25 cellular contexts compared by ENCODE assay signal in the genomic region with DNA sequence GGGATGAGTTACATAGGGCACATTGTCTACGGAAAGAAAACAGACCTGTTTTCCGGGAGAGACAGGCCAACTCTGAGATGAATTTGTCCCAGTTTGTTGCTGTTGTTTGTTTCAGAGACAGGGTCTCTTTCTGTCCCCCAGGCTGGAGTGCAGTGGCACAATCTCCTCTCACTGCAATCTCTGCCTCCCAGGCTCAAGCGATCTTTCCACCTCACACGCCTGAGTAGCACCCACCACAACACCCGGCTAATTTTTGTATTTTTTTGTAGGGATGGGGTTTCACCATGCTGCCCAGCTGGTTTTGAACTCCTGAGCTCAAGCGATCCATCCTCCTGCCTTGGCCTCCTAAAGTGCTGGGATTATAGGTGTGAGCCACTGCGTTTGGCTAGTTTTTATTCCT.
DNase-seq lines count a peak whose midpoint lies in the region; ATAC-seq and TF ChIP-seq lines count a peak whose summit lies in the region.
"Had no signal": no experiment of that assay in that cellular context is flagged by ENCODE, and none has a peak within 500 bp of the region (broad histone marks: within the 10 kb centered on the region; RNA-seq: fewer than 3 reads in every experiment).

No MANE protein-coding gene starts in this region.

- peaks cover 7% of the 10 kb centered on the region for H3K4me1 ChIP-seq in GM23338 (ENCODE audit: insufficient read depth)
- H3K4me1 ChIP-seq: pancreas, vagina had no signal

- peaks cover 65% of the 10 kb centered on the region for H3K4me1 Mint-ChIP-seq in activated naive CD8-positive, alpha-beta T cell (ENCODE audit: low read depth)
- peaks cover 49% of the 10 kb centered on the region for H3K4me1 Mint-ChIP-seq in activated naive CD8-positive, alpha-beta T cell treated with anti-CD3 and anti-CD28 coated beads, Interleukin-2, amount 50 U/mL, for 24 hours
- H3K4me1 Mint-ChIP-seq in GM23338 (peaks cover 6% of the 10 kb centered on the region), immature natural killer cell (peaks cover 39 to 46% of the 10 kb centered on the region in 2 donors), progenitor cell of endocrine pancreas (ENCODE audit: low read depth) (peaks cover 22% of the 10 kb centered on the region)
- H3K4me1 Mint-ChIP-seq: B cell had no signal

- peak overlapping the region; percentile 5 for H3K4me3 Mint-ChIP-seq in activated naive CD8-positive, alpha-beta T cell
- H3K4me3 Mint-ChIP-seq in activated naive CD8-positive, alpha-beta T cell treated with anti-CD3 and anti-CD28 coated beads, Interleukin-2, amount 50 U/mL, for 24 hours: no peak overlapping the region
- H3K4me3 Mint-ChIP-seq in GM23338: no peak overlapping the region
- H3K4me3 Mint-ChIP-seq in immature natural killer cell: peak overlapping the region in 4 of 5 donors; percentile 29 to 83 (median 74)
- no peak overlapping the region for H3K4me3 Mint-ChIP-seq in progenitor cell of endocrine pancreas (ENCODE audit: low read depth)
- H3K4me3 Mint-ChIP-seq: B cell had no signal

- WGBS in lower leg skin, 2 donors: 76 to 82% methylated on average over 7 of the region's 7 CpGs

- no peaks in the 10 kb centered on the region for H3K36me3 ChIP-seq in GM23338 (ENCODE audit: insufficient read depth)
- H3K36me3 ChIP-seq: gastroesophageal sphincter, pancreas, vagina had no signal

- DNase-seq in activated naive CD8-positive, alpha-beta T cell treated with anti-CD3 and anti-CD28 coated beads, Interleukin-2, amount 50 U/mL, for 24 hours: no peak
- DNase-seq in GM23338 (ENCODE audit: low spot score): no peak
- DNase-seq in immature natural killer cell: no peak
- no peak for DNase-seq in progenitor cell of endocrine pancreas (ENCODE audit: low spot score, unreplicated experiment)
- DNase-seq in lower leg skin (ENCODE audit: low spot score in 2 of 2): no peak
- DNase-seq in effector CD8-positive, alpha-beta T cell (lab: John Stamatoyannopoulos, UW): no peak
- DNase-seq: ACHN; activated CD4-positive, alpha-beta T cell treated with anti-CD3 and anti-CD28 coated beads for 1 hour; activated CD8-positive, alpha-beta memory T cell treated with anti-CD3 and anti-CD28 coated beads for 24 hours; DMS153; HCEC 1CT; NCI-H1417; NCI-H2029 treated with DMSO at 0.1 percent for 48 hours; NCI-H2227 treated with DMSO at 0.1 percent for 48 hours; NCI-H69; pancreas; SHP77; small intestine had no signal

- no peaks in the 10 kb centered on the region for H3K27me3 ChIP-seq in GM23338 (ENCODE audit: insufficient read depth)
- H3K27me3 ChIP-seq: gastroesophageal sphincter, pancreas, vagina had no signal

- H3K4me2 ChIP-seq in GM23338: no peak overlapping the region
- H3K4me2 ChIP-seq: KMS-11 had no signal

- H3K4me3 ChIP-seq in GM23338 (no peak overlapping the region), lower leg skin (ENCODE audit: low read depth, poor library complexity, severe bottlenecking) (no peak overlapping the region)
- H3K4me3 ChIP-seq: gastroesophageal sphincter, lung, pancreas, vagina had no signal

- H3K36me3 Mint-ChIP-seq in activated naive CD8-positive, alpha-beta T cell: no peaks in the 10 kb centered on the region
- H3K36me3 Mint-ChIP-seq in activated naive CD8-positive, alpha-beta T cell treated with anti-CD3 and anti-CD28 coated beads, Interleukin-2, amount 50 U/mL, for 24 hours (ENCODE audit: low read depth): no peaks in the 10 kb centered on the region
- H3K36me3 Mint-ChIP-seq in GM23338 (ENCODE audit: low read depth) (peaks cover 9% of the 10 kb centered on the region; the same call in 2 of the 3 replicates), immature natural killer cell (peaks cover 0 to 5% (median 0%) of the 10 kb centered on the region in 3 donors), progenitor cell of endocrine pancreas (ENCODE audit: insufficient read depth) (peaks cover 2% of the 10 kb centered on the region)

- H3K9me3 Mint-ChIP-seq in activated naive CD8-positive, alpha-beta T cell (ENCODE audit: low read depth): no peaks in the 10 kb centered on the region
- H3K9me3 Mint-ChIP-seq in activated naive CD8-positive, alpha-beta T cell treated with anti-CD3 and anti-CD28 coated beads, Interleukin-2, amount 50 U/mL, for 24 hours: no peaks in the 10 kb centered on the region
- H3K9me3 Mint-ChIP-seq in GM23338 (peaks cover 4% of the 10 kb centered on the region), immature natural killer cell (peaks cover 0 to 9% (median 6%) of the 10 kb centered on the region in 6 donors), progenitor cell of endocrine pancreas (ENCODE audit: low read depth) (peaks cover 5% of the 10 kb centered on the region)

- ATAC-seq in activated naive CD8-positive, alpha-beta T cell treated with anti-CD3 and anti-CD28 coated beads, Interleukin-2, amount 50 U/mL, for 24 hours: no peak
- ATAC-seq in GM23338 (no peak), HG03108 (IDR thresholded peaks at IDR 0.05; ENCODE audit: unreplicated experiment) (no peak)
- ATAC-seq: gastroesophageal sphincter, pancreas had no signal

- no peaks in the 10 kb centered on the region for H4K20me1 ChIP-seq in GM23338 (replicated peaks; ENCODE audit: insufficient read depth)

- H2AFZ ChIP-seq in GM23338: peak overlapping the region; percentile 76

- TF ChIP-seq POLR2A in lower leg skin (IDR thresholded peaks at IDR 0.05): no peak

- no peak for TF ChIP-seq CTCF in GM23338 (conservative IDR thresholded peaks at IDR 0.05; ENCODE audit: low read depth in 2 of 2)
- no peak for TF ChIP-seq CTCF in progenitor cell of endocrine pancreas (IDR thresholded peaks at IDR 0.05; ENCODE audit: unreplicated experiment)
- no peak for TF ChIP-seq CTCF in lower leg skin (IDR thresholded peaks at IDR 0.05)

- intact Hi-C loops in lower leg skin (cut with DNase I; ENCODE audit: low total_unique reads): no loop called here

- H3K79me2 ChIP-seq in GM23338 (replicated peaks; ENCODE audit: insufficient read depth): no peaks in the 10 kb centered on the region

- no peaks in the 10 kb centered on the region for H3F3A ChIP-seq in GM23338 (replicated peaks; ENCODE audit: low read depth)

- H3K27me3 Mint-ChIP-seq in activated naive CD8-positive, alpha-beta T cell: peaks cover 4% of the 10 kb centered on the region
- peaks cover 37% of the 10 kb centered on the region for H3K27me3 Mint-ChIP-seq in activated naive CD8-positive, alpha-beta T cell treated with anti-CD3 and anti-CD28 coated beads, Interleukin-2, amount 50 U/mL, for 24 hours
- H3K27me3 Mint-ChIP-seq in GM23338 (ENCODE audit: insufficient read depth, low read depth, poor library complexity): peaks cover 5% of the 10 kb centered on the region
- H3K27me3 Mint-ChIP-seq in immature natural killer cell (ENCODE audit: low read depth in 3 of 3): peaks cover 17 to 30% (median 18%) of the 10 kb centered on the region in 3 donors
- no peaks in the 10 kb centered on the region for H3K27me3 Mint-ChIP-seq in progenitor cell of endocrine pancreas

- H3K27ac ChIP-seq in GM23338 (ENCODE audit: low read depth): no peak overlapping the region
- H3K27ac ChIP-seq: KMS-11, pancreas, vagina had no signal

- no peak overlapping the region for H3K27ac Mint-ChIP-seq in activated naive CD8-positive, alpha-beta T cell
- no peak overlapping the region for H3K27ac Mint-ChIP-seq in activated naive CD8-positive, alpha-beta T cell treated with anti-CD3 and anti-CD28 coated beads, Interleukin-2, amount 50 U/mL, for 24 hours
- H3K27ac Mint-ChIP-seq in GM23338 (no peak overlapping the region), immature natural killer cell (peak overlapping the region; percentile 61 to 99 (median 97)), progenitor cell of endocrine pancreas (peak overlapping the region; percentile 85)
- H3K27ac Mint-ChIP-seq: B cell had no signal

- H3K9me2 ChIP-seq in GM23338 (ENCODE audit: insufficient read depth): no peaks in the 10 kb centered on the region

TF ChIP-seq in GM23338, 12 proteins besides CTCF, POLR2A, EP300 and RAD21 (continues in another document):
- TF ChIP-seq NANOG (IDR thresholded peaks at IDR 0.05; ENCODE audit: borderline replicate concordance) (no peak), JUNB (IDR thresholded peaks at IDR 0.05; ENCODE audit: unreplicated experiment) (no peak), EZH2phosphoT487 (IDR thresholded peaks at IDR 0.05; ENCODE audit: unreplicated experiment) (no peak)
- TF ChIP-seq, protein P1, sequence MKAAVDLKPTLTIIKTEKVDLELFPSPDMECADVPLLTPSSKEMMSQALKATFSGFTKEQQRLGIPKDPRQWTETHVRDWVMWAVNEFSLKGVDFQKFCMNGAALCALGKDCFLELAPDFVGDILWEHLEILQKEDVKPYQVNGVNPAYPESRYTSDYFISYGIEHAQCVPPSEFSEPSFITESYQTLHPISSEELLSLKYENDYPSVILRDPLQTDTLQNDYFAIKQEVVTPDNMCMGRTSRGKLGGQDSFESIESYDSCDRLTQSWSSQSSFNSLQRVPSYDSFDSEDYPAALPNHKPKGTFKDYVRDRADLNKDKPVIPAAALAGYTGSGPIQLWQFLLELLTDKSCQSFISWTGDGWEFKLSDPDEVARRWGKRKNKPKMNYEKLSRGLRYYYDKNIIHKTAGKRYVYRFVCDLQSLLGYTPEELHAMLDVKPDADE (IDR thresholded peaks at IDR 0.05): no peak

Comparison
In these comparisons a context has a peak if more than half of its experiments do, and no peak if none do; other contexts are left out.
1. H3K4me3 Mint-ChIP-seq: peak in activated naive CD8-positive, alpha-beta T cell (single experiment) and immature natural killer cell (4 of 5); none in activated naive CD8-positive, alpha-beta T cell treated with anti-CD3 and anti-CD28 coated beads, Interleukin-2, amount 50 U/mL, for 24 hours (single experiment), GM23338 (single experiment) and progenitor cell of endocrine pancreas (single experiment).
2. H3K27ac Mint-ChIP-seq: peak in immature natural killer cell (6 of 6) and progenitor cell of endocrine pancreas (single experiment); none in activated naive CD8-positive, alpha-beta T cell (single experiment), activated naive CD8-positive, alpha-beta T cell treated with anti-CD3 and anti-CD28 coated beads, Interleukin-2, amount 50 U/mL, for 24 hours (single experiment) and GM23338 (single experiment).